ENCODE assay signal across 8 cellular contexts in genomic region chr19:8361921-8362793, GRCh38. TPM values are rescaled to one million over a fixed set of nuclear protein-coding genes. Genes with fewer than 3 reads are reported as not detected.
DNase-seq lines count a peak whose midpoint lies in the region; ATAC-seq and FAIRE-seq lines count a peak whose summit lies in the region.

No MANE protein-coding gene starts in this region.

- H3K4ac ChIP-seq in mesenchymal stem cell (ENCODE audit: low read depth in 1 of 2, low read length in 2 of 2), result peak overlapping the region; percentile 5 to 73

- DNase-seq in stimulated activated naive CD8-positive, alpha-beta T cell treated with anti-CD3 and anti-CD28 coated beads, Interleukin-15, Interleukin-2, amounts not matched to agents 100 U/mL and 50 U/mL, for 24 hours, result peak; percentile 59
- DNase-seq in stimulated activated naive CD8-positive, alpha-beta T cell treated with anti-CD3 and anti-CD28 coated beads, Interleukin-15, amount 100 ng/mL, for 72 hours, result no peak
- DNase-seq in RCC 7860 (ENCODE audit: low spot score) (peak; percentile 98), dermis microvascular lymphatic vessel endothelial cell (ENCODE audit: low read depth in 2 of 2) (peak; percentile 93 to 99), mesenchymal stem cell (peak; percentile 99), ureter (ENCODE audit: low spot score) (peak; percentile 95), GF-D8 (lab: John Stamatoyannopoulos, UW) (no peak)

- H2AK5ac ChIP-seq in mesenchymal stem cell (ENCODE audit: low read length, severe bottlenecking), result peak overlapping the region; percentile 91

- H3K18ac ChIP-seq in mesenchymal stem cell (ENCODE audit: low read depth in 1 of 2, low read length in 2 of 2), result peak overlapping the region; percentile 4 to 94

- no peak overlapping the region for H3K14ac ChIP-seq in mesenchymal stem cell (ENCODE audit: low read length in 2 of 2)

- H3K9me3 ChIP-seq in mesenchymal stem cell (ENCODE audit: control insufficient read depth, low read length), result no peaks in the 10 kb centered on the region

- H3K27me3 ChIP-seq in mesenchymal stem cell (ENCODE audit: control insufficient read depth in 1 of 2, insufficient read depth in 1 of 2, low read length in 2 of 2), result no peaks in the 10 kb centered on the region

- H2BK15ac ChIP-seq in mesenchymal stem cell (ENCODE audit: low read depth, poor library complexity, severe bottlenecking), result no peak overlapping the region

- 45% methylated on average over 10 of the region's 12 CpGs for WGBS in mesenchymal stem cell

- peak overlapping the region in 1 of 2 donors; percentile 4 for H3K4me3 Mint-ChIP-seq in stimulated activated naive CD8-positive, alpha-beta T cell treated with anti-CD3 and anti-CD28 coated beads, Interleukin-15, amount 100 ng/mL, for 72 hours

- H4K8ac ChIP-seq in mesenchymal stem cell (ENCODE audit: low read length), result peak overlapping the region; percentile 83

- no peak overlapping the region for H3K27ac Mint-ChIP-seq in stimulated activated naive CD8-positive, alpha-beta T cell treated with anti-CD3 and anti-CD28 coated beads, Interleukin-15, amount 100 ng/mL, for 72 hours

- no peaks in the 10 kb centered on the region for H3K79me1 ChIP-seq in mesenchymal stem cell (replicated peaks; ENCODE audit: low read length, poor library complexity, severe bottlenecking)

- peak overlapping the region; percentile 48 for H4K91ac ChIP-seq in mesenchymal stem cell (ENCODE audit: low read length)

- peak; percentile 53 for ATAC-seq in stimulated activated naive CD8-positive, alpha-beta T cell treated with anti-CD3 and anti-CD28 coated beads, Interleukin-15, Interleukin-2, amounts not matched to agents 100 U/mL and 50 U/mL, for 24 hours
- ATAC-seq in stimulated activated naive CD8-positive, alpha-beta T cell treated with anti-CD3 and anti-CD28 coated beads, Interleukin-15, amount 100 ng/mL, for 72 hours, result no peak
- ATAC-seq in HG02623 (IDR thresholded peaks at IDR 0.05; ENCODE audit: unreplicated experiment), result no peak

- peak; percentile 97 for FAIRE-seq in RCC 7860 (lab: Jason Lieb, UNC)

- H3K27me3 Mint-ChIP-seq in stimulated activated naive CD8-positive, alpha-beta T cell treated with anti-CD3 and anti-CD28 coated beads, Interleukin-15, amount 100 ng/mL, for 72 hours, result peaks cover 43% of the 10 kb centered on the region

- H3K4me1 Mint-ChIP-seq in stimulated activated naive CD8-positive, alpha-beta T cell treated with anti-CD3 and anti-CD28 coated beads, Interleukin-15, amount 100 ng/mL, for 72 hours, result peaks cover 41% of the 10 kb centered on the region

- peaks cover 9% of the 10 kb centered on the region in 2 experiments for H3K36me3 ChIP-seq in mesenchymal stem cell (ENCODE audit: control insufficient read depth in 1 of 2, insufficient read depth in 2 of 2, low read depth in 1 of 2, low read length in 2 of 2)

- H2BK120ac ChIP-seq in mesenchymal stem cell (ENCODE audit: low read depth, low read length), result peak overlapping the region; percentile 54

- peak overlapping the region; percentile 71 for H2BK5ac ChIP-seq in mesenchymal stem cell (ENCODE audit: low read depth, low read length, poor library complexity, severe bottlenecking)

- H3K4me3 ChIP-seq in mesenchymal stem cell (ENCODE audit: insufficient read depth in 1 of 2, low read depth in 1 of 2, low read length in 2 of 2), result peak overlapping the region in 1 of 2 experiments; percentile 10

- peak overlapping the region; percentile 16 to 94 for H2BK12ac ChIP-seq in mesenchymal stem cell (ENCODE audit: low read length in 2 of 2)

- no peaks in the 10 kb centered on the region for H3K9me3 Mint-ChIP-seq in stimulated activated naive CD8-positive, alpha-beta T cell treated with anti-CD3 and anti-CD28 coated beads, Interleukin-15, amount 100 ng/mL, for 72 hours

- H2AFZ ChIP-seq in mesenchymal stem cell (ENCODE audit: low read depth, low read length), result no peak overlapping the region

- peak overlapping the region; percentile 92 for H3K27ac ChIP-seq in mesenchymal stem cell (ENCODE audit: low read length, poor library complexity, severe bottlenecking)

- peaks cover 40% of the 10 kb centered on the region for H3K4me1 ChIP-seq in mesenchymal stem cell (ENCODE audit: control insufficient read depth, insufficient read depth, low read depth, low read length)

- H3K23ac ChIP-seq in mesenchymal stem cell (ENCODE audit: low read length in 2 of 2), result no peak overlapping the region

- peak overlapping the region; percentile 24 for H3K4me2 ChIP-seq in mesenchymal stem cell (ENCODE audit: low read length, poor library complexity, severe bottlenecking)

- H3K9ac ChIP-seq in mesenchymal stem cell (ENCODE audit: low read length), result peak overlapping the region; percentile 67

RNA-seq across cellular contexts. Expression of gene ANGPTL4, which starts 1.8 kb away (rescaled TPM):
- total RNA-seq in dermis microvascular lymphatic vessel endothelial cell, result 1.0 and 10.7 TPM in 2 replicates
- polyA plus RNA-seq in mesenchymal stem cell (2013, experiment 1 of 2), result 48.8 TPM
- polyA plus RNA-seq in mesenchymal stem cell (2013, experiment 2 of 2), result 48.5 TPM
- 13.2 TPM for total RNA-seq in ureter

RNA-seq across cellular contexts. Expression of gene KANK3, which starts 19.1 kb away (rescaled TPM):
- total RNA-seq in dermis microvascular lymphatic vessel endothelial cell, result 52.8 and 129 TPM in 2 replicates
- polyA plus RNA-seq in mesenchymal stem cell (2013, experiment 1 of 2), result 0.14 TPM
- 0.23 TPM for polyA plus RNA-seq in mesenchymal stem cell (2013, experiment 2 of 2)
- total RNA-seq in ureter, result 12.8 TPM

RNA-seq across cellular contexts. Expression of gene RAB11B, which starts 28.0 kb away (rescaled TPM):
- total RNA-seq in dermis microvascular lymphatic vessel endothelial cell, result 48.1 and 105 TPM in 2 replicates
- polyA plus RNA-seq in mesenchymal stem cell (2013, experiment 1 of 2), result 90.1 TPM
- polyA plus RNA-seq in mesenchymal stem cell (2013, experiment 2 of 2), result 92.4 TPM
- 133 TPM for total RNA-seq in ureter

RNA-seq across cellular contexts. Expression of gene RPS28, which starts 40.9 kb away (rescaled TPM):
- total RNA-seq in dermis microvascular lymphatic vessel endothelial cell, result 202 and 270 TPM in 2 replicates
- 1,490 TPM for polyA plus RNA-seq in mesenchymal stem cell (2013, experiment 1 of 2)
- 1,615 TPM for polyA plus RNA-seq in mesenchymal stem cell (2013, experiment 2 of 2)
- 1,953 TPM for total RNA-seq in ureter

RNA-seq across cellular contexts. Expression of gene NDUFA7, which starts 41.0 kb away (rescaled TPM):
- total RNA-seq in dermis microvascular lymphatic vessel endothelial cell, result 21.0 and 39.7 TPM in 2 replicates
- polyA plus RNA-seq in mesenchymal stem cell (2013, experiment 1 of 2), result 104 TPM
- polyA plus RNA-seq in mesenchymal stem cell (2013, experiment 2 of 2), result 104 TPM
- total RNA-seq in ureter, result 53.0 TPM

Comparison
In these comparisons a context has a peak if more than half of its experiments do, and no peak if none do; other contexts are left out.
1. DNase-seq: peak in stimulated activated naive CD8-positive, alpha-beta T cell treated with anti-CD3 and anti-CD28 coated beads, Interleukin-15, Interleukin-2, amounts not matched to agents 100 U/mL and 50 U/mL, for 24 hours (single experiment), RCC 7860 (single experiment), dermis microvascular lymphatic vessel endothelial cell (2 of 2), mesenchymal stem cell (single experiment) and ureter (single experiment); none in stimulated activated naive CD8-positive, alpha-beta T cell treated with anti-CD3 and anti-CD28 coated beads, Interleukin-15, amount 100 ng/mL, for 72 hours (0 of 2) and GF-D8 (single experiment).